In genomic region chr7:26198781-26199169, GRCh38 we compare ENCODE assay signal across 8 cellular contexts. TPM values are rescaled to one million over a fixed set of nuclear protein-coding genes. Genes with fewer than 3 reads are reported as not detected.
A peak's percentile ranks its signal among the peaks of the same experiment; 100 is the strongest.
DNase-seq lines count a peak whose midpoint lies in the region; ATAC-seq and TF ChIP-seq lines count a peak whose summit lies in the region.

No MANE protein-coding gene starts in this region.

- H3K9me3 ChIP-seq in right atrium auricular region: no peaks in the 10 kb centered on the region
- H3K9me3 ChIP-seq in mesodermal cell (ENCODE audit: control insufficient read depth, low read length): no peaks in the 10 kb centered on the region
- no peaks in the 10 kb centered on the region for H3K9me3 ChIP-seq in vagina

- H3K4me1 ChIP-seq in right atrium auricular region: peaks cover 0 to 54% of the 10 kb centered on the region in 2 donors
- peaks cover 10% of the 10 kb centered on the region for H3K4me1 ChIP-seq in mesodermal cell (ENCODE audit: control insufficient read depth, insufficient read depth, low read length, poor library complexity, severe bottlenecking)
- H3K4me1 ChIP-seq in vagina: peaks cover 57% of the 10 kb centered on the region

- H3K36me3 ChIP-seq in right atrium auricular region (peaks cover 41% of the 10 kb centered on the region), mesodermal cell (ENCODE audit: control insufficient read depth, insufficient read depth, low read length) (peaks cover 55% of the 10 kb centered on the region), vagina (peaks cover 0 to 40% of the 10 kb centered on the region in 2 donors)

- 0% methylated on average over 2 to 3 of the region's 7 CpGs for WGBS in mesodermal cell (ENCODE audit: insufficient coverage in 2 of 2), 2 experiments

- no peak for TF ChIP-seq CTCF in right atrium auricular region (IDR thresholded peaks at IDR 0.05)
- TF ChIP-seq CTCF in MCF 10A (IDR thresholded peaks at IDR 0.05; ENCODE audit: unreplicated experiment): no peak
- TF ChIP-seq CTCF in vagina (IDR thresholded peaks at IDR 0.05): no peak

- peak overlapping the region; percentile 82 to 98 for H3K4me3 ChIP-seq in right atrium auricular region
- peak overlapping the region; percentile 93 for H3K4me3 ChIP-seq in mesodermal cell (ENCODE audit: extremely low read depth, insufficient read depth, low read length, poor library complexity, severe bottlenecking)
- peak overlapping the region; percentile 81 to 98 for H3K4me3 ChIP-seq in vagina

- no peaks in the 10 kb centered on the region for H3K27me3 Mint-ChIP-seq in MCF 10A (ENCODE audit: insufficient read depth, unreplicated experiment)

- no TSS peak for BruUV-seq in MCF 10A (replicated peaks; lab: Mats Ljungman, UMichigan)

- peak overlapping the region; percentile 99 for H3K27ac Mint-ChIP-seq in MCF 10A (ENCODE audit: low read depth, unreplicated experiment)

- peak overlapping the region; percentile 100 for H3K27ac ChIP-seq in right atrium auricular region
- H3K27ac ChIP-seq in mesodermal cell (ENCODE audit: low read depth, low read length, severe bottlenecking): peak overlapping the region; percentile 99
- peak overlapping the region; percentile 100 for H3K27ac ChIP-seq in vagina

- no peak for TF ChIP-seq POLR2A in vagina (IDR thresholded peaks at IDR 0.05)

- H3K36me3 Mint-ChIP-seq in MCF 10A (ENCODE audit: insufficient read depth, unreplicated experiment): peaks cover 85% of the 10 kb centered on the region

- H3K4me1 Mint-ChIP-seq in MCF 10A (ENCODE audit: insufficient read depth, unreplicated experiment): peaks cover 25% of the 10 kb centered on the region

- POLR2A ChIA-PET in MCF 10A (lab: Yijun Ruan, JAX): interaction anchor here (0.5 to 12.9 kb wide), 31 partner anchors 7 to 1576 kb away, joined by 3 to 268 read pairs (median 4); partner anchors contain the start of genes HOXA5, NFE2L3 and SNX10

- H3K9me3 Mint-ChIP-seq in MCF 10A (ENCODE audit: unreplicated experiment): no peaks in the 10 kb centered on the region

- CTCF ChIA-PET in MCF 10A (lab: Yijun Ruan, JAX): interaction anchor here (0.6 to 5.0 kb wide), 21 partner anchors 11 to 649 kb away, joined by 3 to 123 read pairs (median 5); no protein-coding TSS in a partner anchor

- DNase-seq in right atrium auricular region (ENCODE audit: low spot score) (no peak), left cardiac atrium (no peak), MCF 10A (ENCODE audit: unreplicated experiment) (no peak), vagina (ENCODE audit: extremely low spot score in 2 of 2) (no peak), GM03348 (ENCODE audit: low spot score) (no peak), ureter (ENCODE audit: low spot score) (no peak), glomerular visceral epithelial cell (ENCODE audit: extremely low spot score) (no peak)

- peak overlapping the region; percentile 98 for H3K4me3 Mint-ChIP-seq in MCF 10A (ENCODE audit: unreplicated experiment)

- no peak for ATAC-seq in left cardiac atrium

- H3K27me3 ChIP-seq in right atrium auricular region (no peaks in the 10 kb centered on the region), vagina (no peaks in the 10 kb centered on the region)

- intact Hi-C loops in left cardiac atrium (cut with DNase I) (no loop called here), MCF 10A (cut with micrococcal nuclease) (loop anchor here (1.0 to 5.0 kb wide), 5 partner anchors 86 to 306 kb away; no protein-coding TSS in a partner anchor), vagina (cut with DNase I) (no loop called here)

RNA-seq across cellular contexts. Expression of gene HNRNPA2B1, which starts 1.8 kb away (rescaled TPM):
- total RNA-seq in right atrium auricular region (100 to 1,000 TPM; 124 to 160 TPM), left cardiac atrium (100 to 1,000 TPM; 330 to 390 TPM), MCF 10A (2022) (592 and 646 TPM in 2 replicates), vagina (222 TPM), ureter (409 TPM)
- polyA plus RNA-seq in mesodermal cell (2013, experiment 1 of 2): 704 TPM
- polyA plus RNA-seq in mesodermal cell (2013, experiment 2 of 2): 808 TPM

RNA-seq across cellular contexts. Expression of gene CBX3, which starts 2.8 kb away (rescaled TPM):
- 10 to 100 TPM; 37.9 to 43.3 TPM for total RNA-seq in right atrium auricular region
- total RNA-seq in left cardiac atrium: 10 to 100 TPM; 61.9 to 82.7 TPM
- total RNA-seq in MCF 10A (2022): 137 and 171 TPM in 2 replicates
- 210 TPM for polyA plus RNA-seq in mesodermal cell (2013, experiment 1 of 2)
- 263 TPM for polyA plus RNA-seq in mesodermal cell (2013, experiment 2 of 2)
- 52.1 TPM for total RNA-seq in vagina
- 87.0 TPM for total RNA-seq in ureter

RNA-seq across cellular contexts. Expression of gene NFE2L3, which starts 46.8 kb away (rescaled TPM):
- total RNA-seq in right atrium auricular region (1 to 10 TPM in 1 of 2 donors, under 1 TPM in 1; 0.63 to 1.8 TPM), left cardiac atrium (1 to 10 TPM; 1.3 to 1.7 TPM), MCF 10A (2022) (1.2 and 2.2 TPM in 2 replicates), vagina (5.2 TPM), ureter (6.3 TPM)
- 19.0 TPM for polyA plus RNA-seq in mesodermal cell (2013, experiment 1 of 2)
- polyA plus RNA-seq in mesodermal cell (2013, experiment 2 of 2): 18.1 TPM
